ENCODE assay signal across 14 cellular contexts in genomic region chr14:74566174-74567125, GRCh38. TPM values are rescaled to one million over a fixed set of nuclear protein-coding genes. Genes with fewer than 3 reads are reported as not detected.
DNase-seq lines count a peak whose midpoint lies in the region; ATAC-seq and TF ChIP-seq lines count a peak whose summit lies in the region.
"Had no signal": no experiment of that assay in that cellular context is flagged by ENCODE, and none has a peak within 500 bp of the region (broad histone marks: within the 10 kb centered on the region; RNA-seq: fewer than 3 reads in every experiment).

No MANE protein-coding gene starts in this region.

- H3K27me3 Mint-ChIP-seq in GM23338 (ENCODE audit: insufficient read depth, low read depth, poor library complexity) = peaks cover 2% of the 10 kb centered on the region
- peaks cover 2% of the 10 kb centered on the region for H3K27me3 Mint-ChIP-seq in activated T-cell treated with anti-CD3 and anti-CD28 coated beads, Interleukin-2, amount 50 U/mL, for 72 hours (ENCODE audit: low read depth)

- H3K4me3 ChIP-seq in GM23338 (no peak overlapping the region), stomach (no peak overlapping the region)
- H3K4me3 ChIP-seq: SJSA1 had no signal

- H3K4me1 ChIP-seq in GM23338 (ENCODE audit: insufficient read depth) (0 out of 2 replicates have a peak, but pooled peaks cover 6% of the 10 kb centered on the region), stomach (peaks cover 18 to 80% (median 44%) of the 10 kb centered on the region in 4 donors)

- no peak overlapping the region for H3K27ac Mint-ChIP-seq in GM23338
- no peak overlapping the region for H3K27ac Mint-ChIP-seq in activated T-cell treated with anti-CD3 and anti-CD28 coated beads, Interleukin-2, amount 50 U/mL, for 72 hours
- H3K27ac Mint-ChIP-seq: activated CD4-positive, alpha-beta T cell treated with anti-CD3 and anti-CD28 coated beads, Interleukin-2, amount 10 ng/mL, durations not matched to agents 24 days and 14 days; stimulated activated naive B cell treated with anti-CD40 and anti-IgM and Interleukin-4, amounts not matched to agents 10 μg/mL and 1 μg/mL and 100 μg/mL, for 72 hours had no signal

- no peak overlapping the region for H3K4me3 Mint-ChIP-seq in GM23338
- H3K4me3 Mint-ChIP-seq in activated T-cell treated with anti-CD3 and anti-CD28 coated beads, Interleukin-2, amount 50 U/mL, for 72 hours = no peak overlapping the region
- H3K4me3 Mint-ChIP-seq: activated CD4-positive, alpha-beta T cell treated with anti-CD3 and anti-CD28 coated beads, Interleukin-2, amount 10 ng/mL, durations not matched to agents 24 days and 14 days; CD4-positive, CD25-positive, alpha-beta regulatory T cell; naive B cell; stimulated activated naive B cell treated with anti-CD40 and anti-IgM and Interleukin-4, amounts not matched to agents 10 μg/mL and 1 μg/mL and 100 μg/mL, for 72 hours had no signal

- H3K27ac ChIP-seq in GM23338 (ENCODE audit: low read depth) (no peak overlapping the region), stomach (peak overlapping the region in 4 of 5 donors; percentile 44 to 87 (median 81))
- H3K27ac ChIP-seq: SJSA1 had no signal

- H3K4me1 Mint-ChIP-seq in GM23338 = peaks cover 16% of the 10 kb centered on the region
- peaks cover 3% of the 10 kb centered on the region for H3K4me1 Mint-ChIP-seq in activated T-cell treated with anti-CD3 and anti-CD28 coated beads, Interleukin-2, amount 50 U/mL, for 72 hours (ENCODE audit: low read depth)
- H3K4me1 Mint-ChIP-seq: naive B cell; stimulated activated naive B cell treated with anti-CD40 and anti-IgM and Interleukin-4, amounts not matched to agents 10 μg/mL and 1 μg/mL and 100 μg/mL, for 72 hours had no signal

- no peak for TF ChIP-seq CTCF in GM23338 (conservative IDR thresholded peaks at IDR 0.05; ENCODE audit: low read depth in 2 of 2)
- no peak for TF ChIP-seq CTCF in stomach (IDR thresholded peaks at IDR 0.05)

- H3K27me3 ChIP-seq in GM23338 (ENCODE audit: insufficient read depth) (no peaks in the 10 kb centered on the region), stomach (peaks cover 0 to 8% (median 0%) of the 10 kb centered on the region in 3 donors)
- H3K27me3 ChIP-seq: SJSA1 had no signal

- H3K36me3 ChIP-seq in GM23338 (ENCODE audit: insufficient read depth) (no peaks in the 10 kb centered on the region), stomach (no peaks in the 10 kb centered on the region)
- H3K36me3 ChIP-seq: SJSA1 had no signal

- DNase-seq in GM23338 (ENCODE audit: low spot score) (no peak), astrocyte of the hippocampus (ENCODE audit: low read depth, low spot score) (peak; percentile 35), iris pigment epithelial cell (ENCODE audit: low read depth) (peak; percentile 42), stomach (no peak), germinal center (ENCODE audit: low spot score) (no peak), iPS-NIHi11 (ENCODE audit: low spot score) (no peak), NCI-H128 (lab: John Stamatoyannopoulos, UW; ENCODE audit: unreplicated experiment) (no peak)
- no peak for DNase-seq in activated T-cell treated with anti-CD3 and anti-CD28 coated beads, Interleukin-2, amount 50 U/mL, for 72 hours
- DNase-seq: activated CD4-positive, alpha-beta T cell treated with anti-CD3 and anti-CD28 coated beads, Interleukin-2, amount 10 ng/mL, durations not matched to agents 24 days and 14 days; activated naive CD4-positive, alpha-beta T cell treated with anti-CD3 and anti-CD28 coated beads, Interleukin-2, amount 50 U/mL, for 16 hours; CD4-positive, CD25-positive, alpha-beta regulatory T cell; naive B cell; stimulated activated naive B cell treated with anti-CD40 and anti-IgM and Interleukin-4, amounts not matched to agents 10 μg/mL and 1 μg/mL and 100 μg/mL, for 72 hours had no signal

- no peaks in the 10 kb centered on the region for H4K20me1 ChIP-seq in GM23338 (replicated peaks; ENCODE audit: insufficient read depth)

- 0 out of 2 replicates have a peak overlapping the region, but pooled peaks have one; percentile 47 for H2AFZ ChIP-seq in GM23338

- H3K9me3 ChIP-seq in stomach = no peaks in the 10 kb centered on the region
- H3K9me3 ChIP-seq: SJSA1 had no signal

- no peaks in the 10 kb centered on the region for H3K79me2 ChIP-seq in GM23338 (replicated peaks; ENCODE audit: insufficient read depth)

- no peak overlapping the region for H3K4me2 ChIP-seq in GM23338

- no peaks in the 10 kb centered on the region for H3F3A ChIP-seq in GM23338 (replicated peaks; ENCODE audit: low read depth)

- no peak for ATAC-seq in GM23338
- ATAC-seq in activated T-cell treated with anti-CD3 and anti-CD28 coated beads, Interleukin-2, amount 50 U/mL, for 72 hours (replicated peaks in 1 of 2) = no peak
- ATAC-seq: stimulated activated naive B cell treated with anti-CD40 and anti-IgM and Interleukin-4, amounts not matched to agents 10 μg/mL and 1 μg/mL and 100 μg/mL, for 72 hours had no signal

- no peak for TF ChIP-seq POLR2A in stomach (IDR thresholded peaks at IDR 0.05)

- no peaks in the 10 kb centered on the region for H3K36me3 Mint-ChIP-seq in GM23338 (ENCODE audit: low read depth)
- no peaks in the 10 kb centered on the region for H3K36me3 Mint-ChIP-seq in activated T-cell treated with anti-CD3 and anti-CD28 coated beads, Interleukin-2, amount 50 U/mL, for 72 hours (ENCODE audit: insufficient read depth in 2 of 2)
- H3K36me3 Mint-ChIP-seq: CD4-positive, CD25-positive, alpha-beta regulatory T cell; naive B cell; stimulated activated naive B cell treated with anti-CD40 and anti-IgM and Interleukin-4, amounts not matched to agents 10 μg/mL and 1 μg/mL and 100 μg/mL, for 72 hours had no signal

- intact Hi-C loops in stomach (cut with DNase I; ENCODE audit: low total_unique reads) = no loop called here

- H3K9me3 Mint-ChIP-seq in GM23338 = no peaks in the 10 kb centered on the region
- H3K9me3 Mint-ChIP-seq in activated T-cell treated with anti-CD3 and anti-CD28 coated beads, Interleukin-2, amount 50 U/mL, for 72 hours = no peaks in the 10 kb centered on the region
- H3K9me3 Mint-ChIP-seq: activated CD4-positive, alpha-beta T cell treated with anti-CD3 and anti-CD28 coated beads, Interleukin-2, amount 10 ng/mL, durations not matched to agents 24 days and 14 days; CD4-positive, CD25-positive, alpha-beta regulatory T cell; naive B cell; stimulated activated naive B cell treated with anti-CD40 and anti-IgM and Interleukin-4, amounts not matched to agents 10 μg/mL and 1 μg/mL and 100 μg/mL, for 72 hours had no signal

- 65 to 72% (median 69%) methylated on average over 13 to 14 of the region's 14 CpGs for WGBS in stomach, 5 donors

- no peaks in the 10 kb centered on the region for H3K9me2 ChIP-seq in GM23338 (ENCODE audit: insufficient read depth)

- TF ChIP-seq EP300 in stomach (IDR thresholded peaks at IDR 0.05) = no peak

TF ChIP-seq in GM23338, 12 proteins besides CTCF, POLR2A, EP300 and RAD21 (continues in another document):
- TF ChIP-seq ZNF331 (CRISPR knock-in tag; IDR thresholded peaks at IDR 0.05; ENCODE audit: low read depth) = no peak

RNA-seq across cellular contexts. Expression of gene LTBP2, which starts 45.6 kb away (rescaled TPM):
- total RNA-seq in GM23338 (2014; rRNA removed; shearing (Covaris generic)) = 0.49 and 2.1 TPM in 2 replicates
- polyA plus RNA-seq in GM23338 (2016; fragmentation: Nextera tagmentation; extraction: Ambion mirVana) (0.27 and 0.35 TPM in 2 replicates), stomach (1 to 10 TPM; 2.9 to 5.9 (median 3.4) TPM)
- 10 to 100 TPM in 3 of 5 donors, 1 to 10 TPM in 2; 5.8 to 36.2 (median 10.5) TPM for total RNA-seq in stomach
- total RNA-seq in activated T-cell treated with anti-CD3 and anti-CD28 coated beads, Interleukin-2, amount 50 U/mL, for 72 hours = under 1 TPM; 0.25 to 0.84 TPM

Comparison
In these comparisons a context has a peak if more than half of its experiments do, and no peak if none do; other contexts are left out.
1. DNase-seq: peak in astrocyte of the hippocampus (single experiment) and iris pigment epithelial cell (single experiment); none in GM23338 (single experiment), stomach (single experiment), activated T-cell treated with anti-CD3 and anti-CD28 coated beads, Interleukin-2, amount 50 U/mL, for 72 hours (0 of 2), germinal center (single experiment), iPS-NIHi11 (single experiment) and NCI-H128 (single experiment).